Comparison of ENCODE assay signal across 19 cellular contexts in genomic region chr2:227677928-227678327, GRCh38. TPM values are rescaled to one million over a fixed set of nuclear protein-coding genes. Genes with fewer than 3 reads are reported as not detected.
DNase-seq lines count a peak whose midpoint lies in the region; ATAC-seq and TF ChIP-seq lines count a peak whose summit lies in the region.
"Had no signal": no experiment of that assay in that cellular context is flagged by ENCODE, and none has a peak within 500 bp of the region (broad histone marks: within the 10 kb centered on the region; RNA-seq: fewer than 3 reads in every experiment).

No MANE protein-coding gene starts in this region.

- no peaks in the 10 kb centered on the region for H3K4me1 Mint-ChIP-seq in activated CD4-positive, alpha-beta T cell treated with anti-CD3 and anti-CD28 coated beads, Interleukin-2, amount 10 ng/mL, durations not matched to agents 24 days and 14 days
- H3K4me1 Mint-ChIP-seq: B cell; CD4-positive, CD25-positive, alpha-beta regulatory T cell; GM23338; H9 had no signal

- intact Hi-C loops in activated CD4-positive, alpha-beta T cell treated with anti-CD3 and anti-CD28 coated beads, Interleukin-2, amount 10 ng/mL, durations not matched to agents 24 days and 14 days (cut with micrococcal nuclease): no loop called here

- no peak for ATAC-seq in GM21447 (IDR thresholded peaks at IDR 0.05; ENCODE audit: unreplicated experiment)
- ATAC-seq: CD8-positive, alpha-beta T cell; GM23338; HCT116 had no signal

- peak overlapping the region; percentile 75 for H3K27ac ChIP-seq in VCaP
- H3K27ac ChIP-seq: 22Rv1, BLaER1, C4-2B had no signal

- TF ChIP-seq CTCF in LNCaP clone FGC (IDR thresholded peaks at IDR 0.05; ENCODE audit: control insufficient read depth, extremely low read depth, insufficient read depth) (no peak), VCaP (conservative IDR thresholded peaks at IDR 0.05) (no peak)

- H3K36me3 Mint-ChIP-seq in activated CD4-positive, alpha-beta T cell treated with anti-CD3 and anti-CD28 coated beads, Interleukin-2, amount 10 ng/mL, durations not matched to agents 24 days and 14 days (ENCODE audit: low read depth): no peaks in the 10 kb centered on the region
- H3K36me3 Mint-ChIP-seq: CD4-positive, CD25-positive, alpha-beta regulatory T cell; CD8-positive, alpha-beta T cell had no signal

- H3K27me3 Mint-ChIP-seq in activated CD4-positive, alpha-beta T cell treated with anti-CD3 and anti-CD28 coated beads, Interleukin-2, amount 10 ng/mL, durations not matched to agents 24 days and 14 days: no peaks in the 10 kb centered on the region
- H3K27me3 Mint-ChIP-seq: CD4-positive, CD25-positive, alpha-beta regulatory T cell had no signal

- no peak overlapping the region for H3K4me3 ChIP-seq in LNCaP clone FGC (ENCODE audit: low read depth, low read length)
- H3K4me3 ChIP-seq: BLaER1, GM23338 had no signal

- H3K9me3 Mint-ChIP-seq in activated CD4-positive, alpha-beta T cell treated with anti-CD3 and anti-CD28 coated beads, Interleukin-2, amount 10 ng/mL, durations not matched to agents 24 days and 14 days: no peaks in the 10 kb centered on the region
- H3K9me3 Mint-ChIP-seq: CD8-positive, alpha-beta T cell; GM23338; H9 had no signal

- H3K27ac Mint-ChIP-seq in activated CD4-positive, alpha-beta T cell treated with anti-CD3 and anti-CD28 coated beads, Interleukin-2, amount 10 ng/mL, durations not matched to agents 24 days and 14 days: no peak overlapping the region
- H3K27ac Mint-ChIP-seq: B cell; CD4-positive, CD25-positive, alpha-beta regulatory T cell; CD8-positive, alpha-beta T cell; GM23338; H9 had no signal

- peak; percentile 5 for DNase-seq in NCI-H1105 treated with DMSO at 0.1 percent for 48 hours (lab: John Stamatoyannopoulos, UW)
- no peak for DNase-seq in NCI-H1105 (lab: John Stamatoyannopoulos, UW)
- peak; percentile 81 for DNase-seq in LNCaP clone FGC (ENCODE audit: low read depth)
- no peak for DNase-seq in activated CD4-positive, alpha-beta T cell treated with anti-CD3 and anti-CD28 coated beads, Interleukin-2, amount 10 ng/mL, durations not matched to agents 24 days and 14 days
- DNase-seq: Caco-2; CD4-positive, CD25-positive, alpha-beta regulatory T cell; CD8-positive, alpha-beta T cell; DMS153; DND-41; H9 had no signal

- H3K4me3 Mint-ChIP-seq in activated CD4-positive, alpha-beta T cell treated with anti-CD3 and anti-CD28 coated beads, Interleukin-2, amount 10 ng/mL, durations not matched to agents 24 days and 14 days: no peak overlapping the region
- H3K4me3 Mint-ChIP-seq: B cell; CD4-positive, CD25-positive, alpha-beta regulatory T cell; CD8-positive, alpha-beta T cell; GM23338; H9 had no signal

RNA-seq across cellular contexts. Expression of gene SCYGR5, which starts 11.3 kb away (rescaled TPM):
- not detected in 2 replicates for total RNA-seq in activated CD4-positive, alpha-beta T cell treated with anti-CD3 and anti-CD28 coated beads, Interleukin-2, amount 10 ng/mL, durations not matched to agents 24 days and 14 days
- total RNA-seq: B cell; Caco-2; CD4-positive, CD25-positive, alpha-beta regulatory T cell; CD8-positive, alpha-beta T cell; GM23338; H4; H9 had no signal

RNA-seq across cellular contexts. Expression of gene SLC19A3, which starts 39.9 kb away (rescaled TPM):
- not detected in 2 replicates for total RNA-seq in activated CD4-positive, alpha-beta T cell treated with anti-CD3 and anti-CD28 coated beads, Interleukin-2, amount 10 ng/mL, durations not matched to agents 24 days and 14 days
- total RNA-seq: B cell; CD4-positive, CD25-positive, alpha-beta regulatory T cell; CD8-positive, alpha-beta T cell had no signal

RNA-seq across cellular contexts. Expression of gene SCYGR6, which starts 46.6 kb away (rescaled TPM):
- total RNA-seq in activated CD4-positive, alpha-beta T cell treated with anti-CD3 and anti-CD28 coated beads, Interleukin-2, amount 10 ng/mL, durations not matched to agents 24 days and 14 days: not detected in 2 replicates
- total RNA-seq: B cell; Caco-2; CD4-positive, CD25-positive, alpha-beta regulatory T cell; CD8-positive, alpha-beta T cell; GM23338; H4; H9 had no signal

RNA-seq across cellular contexts. Expression of gene SCYGR7, which starts 50.2 kb away (rescaled TPM):
- not detected in 2 replicates for total RNA-seq in activated CD4-positive, alpha-beta T cell treated with anti-CD3 and anti-CD28 coated beads, Interleukin-2, amount 10 ng/mL, durations not matched to agents 24 days and 14 days
- total RNA-seq: B cell; Caco-2; CD4-positive, CD25-positive, alpha-beta regulatory T cell; CD8-positive, alpha-beta T cell; GM23338; H4; H9 had no signal

Comparison
In these comparisons a context has a peak if more than half of its experiments do, and no peak if none do; other contexts are left out.
1. DNase-seq: peak in NCI-H1105 treated with DMSO at 0.1 percent for 48 hours (single experiment) and LNCaP clone FGC (single experiment); none in NCI-H1105 (single experiment) and activated CD4-positive, alpha-beta T cell treated with anti-CD3 and anti-CD28 coated beads, Interleukin-2, amount 10 ng/mL, durations not matched to agents 24 days and 14 days (single experiment).